Comparison of ENCODE assay signal across 9 cellular contexts in genomic region chrX:153885968-153886903, GRCh38. TPM values are rescaled to one million over a fixed set of nuclear protein-coding genes. Genes with fewer than 3 reads are reported as not detected.
DNase-seq lines count a peak whose midpoint lies in the region; ATAC-seq, FAIRE-seq and TF ChIP-seq lines count a peak whose summit lies in the region.
"Had no signal": no experiment of that assay in that cellular context is flagged by ENCODE, and none has a peak within 500 bp of the region (broad histone marks: within the 10 kb centered on the region; RNA-seq: fewer than 3 reads in every experiment).

Gene L1CAM, minus strand, starts transcription at chrX:153886173. Its CDS starts 10,337 bp downstream, at chrX:153875836.

- TF ChIP-seq CTCF in A673 (conservative IDR thresholded peaks at IDR 0.05; ENCODE audit: low read depth, low read length) = no peak

- H3K4me1 ChIP-seq in A673 (ENCODE audit: insufficient read depth, low read length, poor library complexity, severe bottlenecking) = no peaks in the 10 kb centered on the region
- H3K4me1 ChIP-seq: SJSA1 had no signal

- H3K27ac Mint-ChIP-seq in activated T-helper 17 cell treated with anti-CD3 and anti-CD28 coated beads, Interleukin-2, amount 50 U/mL, for 72 hours = no peak within 1 kb of the TSS

- DNase-seq in A673 (ENCODE audit: low spot score) = no peak
- peak; percentile 57 for DNase-seq in H54 (ENCODE audit: insufficient read length, low spot score)
- peak; percentile 35 for DNase-seq in kidney tubule cell (ENCODE audit: low spot score)
- DNase-seq in epidermal melanocyte (ENCODE audit: insufficient read length, low spot score) = no peak
- DNase-seq in SW 1271 (lab: John Stamatoyannopoulos, UW) = no peak

- H3K4me1 Mint-ChIP-seq in activated T-helper 17 cell treated with anti-CD3 and anti-CD28 coated beads, Interleukin-2, amount 50 U/mL, for 72 hours = no peaks in the 10 kb centered on the region

- peak within 1 kb of the TSS; percentile 29 for H3K4me3 ChIP-seq in A673 (ENCODE audit: low read depth, low read length, poor library complexity, severe bottlenecking)
- H3K4me3 ChIP-seq: SJSA1 had no signal

- peak; percentile 30; the same call in 1 of the 2 replicates for TF ChIP-seq POLR2A in H54 (IDR thresholded peaks at IDR 0.05; ENCODE audit: low read depth, low read length)

- intact Hi-C loops in A673 (cut with micrococcal nuclease; ENCODE audit: unreplicated experiment) = no loop called here

- no peaks in the 10 kb centered on the region for H3K9me3 Mint-ChIP-seq in activated T-helper 17 cell treated with anti-CD3 and anti-CD28 coated beads, Interleukin-2, amount 50 U/mL, for 72 hours

- BruUV-seq in A673 (replicated peaks; lab: Mats Ljungman, UMichigan) = no TSS peak

- ATAC-seq in activated T-helper 17 cell treated with anti-CD3 and anti-CD28 coated beads, Interleukin-2, amount 50 U/mL, for 72 hours (replicated peaks) = peak; percentile 59
- ATAC-seq in GM19351 (IDR thresholded peaks at IDR 0.05; ENCODE audit: unreplicated experiment) = no peak
- ATAC-seq in HG02610 (IDR thresholded peaks at IDR 0.05; ENCODE audit: unreplicated experiment) = no peak

- peaks cover 36% of the 10 kb centered on the region for H3K27me3 ChIP-seq in A673 (replicated peaks; ENCODE audit: insufficient read depth, low read depth, low read length, poor library complexity)

- no peaks in the 10 kb centered on the region for H3K36me3 Mint-ChIP-seq in activated T-helper 17 cell treated with anti-CD3 and anti-CD28 coated beads, Interleukin-2, amount 50 U/mL, for 72 hours (ENCODE audit: low read depth)

- POLR2A ChIA-PET in A673 (lab: Charles Lee; ENCODE audit: low non-redundant PET) = no interaction called here

- no peak within 1 kb of the TSS for H3K27ac ChIP-seq in A673 (ENCODE audit: low read depth, low read length, poor library complexity, severe bottlenecking)
- H3K27ac ChIP-seq: SJSA1 had no signal

- H3K27me3 Mint-ChIP-seq in activated T-helper 17 cell treated with anti-CD3 and anti-CD28 coated beads, Interleukin-2, amount 50 U/mL, for 72 hours = peaks cover 4% of the 10 kb centered on the region

- no peaks in the 10 kb centered on the region for H3K9me3 ChIP-seq in A673 (ENCODE audit: low read depth, low read length, poor library complexity, severe bottlenecking)
- H3K9me3 ChIP-seq: SJSA1 had no signal

- H3K36me3 ChIP-seq in A673 (ENCODE audit: insufficient read depth, low read length, poor library complexity, severe bottlenecking) = no peaks in the 10 kb centered on the region
- H3K36me3 ChIP-seq: SJSA1 had no signal

- FAIRE-seq in H54 (lab: Jason Lieb, UNC) = no peak

- CTCF ChIA-PET in A673 (lab: Charles Lee) = no interaction called here

- peak within 1 kb of the TSS; percentile 27 for H3K4me3 Mint-ChIP-seq in activated T-helper 17 cell treated with anti-CD3 and anti-CD28 coated beads, Interleukin-2, amount 50 U/mL, for 72 hours

RNA-seq across cellular contexts. Expression of gene L1CAM, which starts in this region (rescaled TPM):
- total RNA-seq in A673 (2021) = 0.64 and 0.87 TPM in 2 replicates
- total RNA-seq in activated T-helper 17 cell treated with anti-CD3 and anti-CD28 coated beads, Interleukin-2, amount 50 U/mL, for 72 hours = 1 to 10 TPM; 2.3 to 2.4 TPM

Comparison
In these comparisons a context has a peak if more than half of its experiments do, and no peak if none do; other contexts are left out.
1. DNase-seq: peak in H54 (single experiment) and kidney tubule cell (single experiment); none in A673 (single experiment), epidermal melanocyte (single experiment) and SW 1271 (0 of 2).